1 cellular context compared by ENCODE assay signal in the genomic region with DNA sequence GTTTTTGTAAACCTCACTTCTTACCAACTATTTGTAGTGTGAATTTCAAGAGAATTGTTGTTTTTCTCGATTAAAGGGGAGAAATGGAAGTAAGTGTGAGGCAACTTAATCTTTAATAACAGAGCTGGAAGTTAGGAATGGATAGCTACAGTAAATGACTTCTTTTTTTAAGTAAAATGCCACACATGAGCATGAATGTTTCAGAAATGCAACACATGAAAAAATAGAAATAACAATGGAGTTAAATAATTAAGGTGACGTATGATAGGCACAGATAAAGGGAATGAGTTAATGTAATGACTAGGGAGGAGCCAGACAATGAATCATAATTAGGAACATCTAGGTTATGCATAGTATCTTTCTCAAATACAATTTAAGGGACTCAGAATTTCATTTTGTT.
A peak's percentile ranks its signal among the peaks of the same experiment; 100 is the strongest.
TF ChIP-seq lines count a peak whose summit lies in the region.

No MANE protein-coding gene starts in this region.

TF ChIP-seq in K562, 482 proteins besides CTCF, POLR2A, EP300 and RAD21 (continued from another document):
- TF ChIP-seq, protein P1, sequence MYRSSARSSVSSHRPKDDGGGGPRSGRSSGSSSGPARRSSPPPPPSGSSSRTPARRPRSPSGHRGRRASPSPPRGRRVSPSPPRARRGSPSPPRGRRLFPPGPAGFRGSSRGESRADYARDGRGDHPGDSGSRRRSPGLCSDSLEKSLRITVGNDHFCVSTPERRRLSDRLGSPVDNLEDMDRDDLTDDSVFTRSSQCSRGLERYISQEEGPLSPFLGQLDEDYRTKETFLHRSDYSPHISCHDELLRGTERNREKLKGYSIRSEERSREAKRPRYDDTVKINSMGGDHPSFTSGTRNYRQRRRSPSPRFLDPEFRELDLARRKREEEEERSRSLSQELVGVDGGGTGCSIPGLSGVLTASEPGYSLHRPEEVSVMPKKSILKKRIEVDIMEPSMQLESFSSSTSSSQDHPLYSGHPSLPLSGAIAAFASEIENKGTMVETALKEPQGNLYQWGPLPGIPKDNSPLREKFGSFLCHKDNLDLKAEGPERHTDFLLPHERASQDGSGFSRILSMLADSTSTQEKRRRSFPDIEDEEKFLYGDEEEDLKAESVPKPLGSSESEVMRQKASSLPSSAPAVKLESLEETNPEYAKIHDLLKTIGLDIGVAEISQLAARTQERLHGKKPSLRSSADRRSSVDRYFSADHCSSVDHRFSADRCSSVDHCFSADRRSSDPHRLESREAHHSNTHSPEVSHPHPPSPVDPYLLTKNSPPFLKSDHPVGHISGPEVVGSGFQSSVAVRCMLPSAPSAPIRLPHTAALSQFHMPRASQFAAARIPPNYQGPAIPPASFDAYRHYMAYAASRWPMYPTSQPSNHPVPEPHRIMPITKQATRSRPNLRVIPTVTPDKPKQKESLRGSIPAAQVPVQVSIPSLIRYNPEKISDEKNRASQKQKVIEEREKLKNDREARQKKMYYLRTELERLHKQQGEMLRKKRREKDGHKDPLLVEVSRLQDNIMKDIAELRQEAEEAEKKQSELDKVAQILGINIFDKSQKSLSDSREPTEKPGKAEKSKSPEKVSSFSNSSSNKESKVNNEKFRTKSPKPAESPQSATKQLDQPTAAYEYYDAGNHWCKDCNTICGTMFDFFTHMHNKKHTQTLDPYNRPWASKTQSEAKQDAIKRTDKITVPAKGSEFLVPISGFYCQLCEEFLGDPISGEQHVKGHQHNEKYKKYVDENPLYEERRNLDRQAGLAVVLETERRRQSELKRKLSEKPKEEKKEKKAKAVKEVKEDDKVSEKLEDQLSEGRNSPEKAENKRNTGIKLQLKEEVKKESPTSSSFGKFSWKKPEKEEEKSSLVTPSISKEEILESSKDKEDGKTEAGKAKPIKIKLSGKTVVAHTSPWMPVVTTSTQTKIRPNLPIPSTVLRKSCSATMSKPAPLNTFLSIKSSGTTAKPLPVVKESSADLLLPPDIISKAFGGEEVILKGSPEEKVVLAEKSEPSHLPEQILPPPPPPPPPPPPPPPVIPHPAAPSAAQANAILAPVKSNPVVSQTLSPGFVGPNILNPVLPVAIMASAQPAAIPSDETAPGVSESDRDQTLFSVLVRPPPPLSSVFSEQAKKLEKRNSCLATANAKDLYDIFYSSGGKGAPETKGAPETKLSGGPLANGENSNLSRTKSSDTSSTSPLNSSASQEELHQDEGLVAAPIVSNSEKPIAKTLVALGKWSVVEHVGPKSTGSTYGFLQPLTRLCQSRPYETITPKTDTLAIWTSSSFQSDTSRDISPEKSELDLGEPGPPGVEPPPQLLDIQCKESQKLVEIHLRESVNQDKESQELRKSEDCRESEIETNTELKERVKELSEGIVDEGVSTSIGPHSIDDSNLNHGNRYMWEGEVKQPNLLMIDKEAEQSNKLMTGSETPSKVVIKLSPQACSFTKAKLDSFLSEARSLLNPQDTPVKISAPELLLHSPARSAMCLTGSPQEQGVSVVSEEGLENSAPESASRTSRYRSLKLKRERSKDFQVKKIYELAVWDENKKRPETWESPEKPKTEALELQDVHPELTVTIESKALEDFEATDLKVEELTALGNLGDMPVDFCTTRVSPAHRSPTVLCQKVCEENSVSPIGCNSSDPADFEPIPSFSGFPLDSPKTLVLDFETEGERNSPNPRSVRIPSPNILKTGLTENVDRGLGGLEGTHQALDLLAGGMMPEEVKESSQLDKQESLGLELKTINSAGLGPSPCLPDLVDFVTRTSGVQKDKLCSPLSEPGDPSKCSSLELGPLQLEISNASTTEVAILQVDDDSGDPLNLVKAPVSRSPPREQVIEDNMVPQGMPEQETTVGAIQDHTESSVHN (IDR thresholded peaks at IDR 0.05; ENCODE audit: borderline replicate concordance in 1 of 2, low read depth in 1 of 2) = peak in 1 of 2 experiments; percentile 45; a peak in 1 of 4 replicates
- TF ChIP-seq ZNF143 (CRISPR knock-in tag; IDR thresholded peaks at IDR 0.05) = no peak
- TF ChIP-seq, protein P2, sequence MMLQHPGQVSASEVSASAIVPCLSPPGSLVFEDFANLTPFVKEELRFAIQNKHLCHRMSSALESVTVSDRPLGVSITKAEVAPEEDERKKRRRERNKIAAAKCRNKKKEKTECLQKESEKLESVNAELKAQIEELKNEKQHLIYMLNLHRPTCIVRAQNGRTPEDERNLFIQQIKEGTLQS (IDR thresholded peaks at IDR 0.05) = peak; percentile 64
- TF ChIP-seq, protein P2 (CRISPR knock-in tag; conservative IDR thresholded peaks at IDR 0.05) = no peak
- TF ChIP-seq ZNF140 (CRISPR knock-in tag; IDR thresholded peaks at IDR 0.05) = no peak
- TF ChIP-seq, protein P3, sequence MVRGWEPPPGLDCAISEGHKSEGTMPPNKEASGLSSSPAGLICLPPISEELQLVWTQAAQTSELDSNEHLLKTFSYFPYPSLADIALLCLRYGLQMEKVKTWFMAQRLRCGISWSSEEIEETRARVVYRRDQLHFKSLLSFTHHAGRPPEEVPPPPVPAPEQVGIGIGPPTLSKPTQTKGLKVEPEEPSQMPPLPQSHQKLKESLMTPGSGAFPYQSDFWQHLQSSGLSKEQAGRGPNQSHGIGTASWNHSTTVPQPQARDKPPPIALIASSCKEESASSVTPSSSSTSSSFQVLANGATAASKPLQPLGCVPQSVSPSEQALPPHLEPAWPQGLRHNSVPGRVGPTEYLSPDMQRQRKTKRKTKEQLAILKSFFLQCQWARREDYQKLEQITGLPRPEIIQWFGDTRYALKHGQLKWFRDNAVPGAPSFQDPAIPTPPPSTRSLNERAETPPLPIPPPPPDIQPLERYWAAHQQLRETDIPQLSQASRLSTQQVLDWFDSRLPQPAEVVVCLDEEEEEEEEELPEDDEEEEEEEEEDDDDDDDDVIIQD (CRISPR knock-in tag; IDR thresholded peaks at IDR 0.05) = no peak
- TF ChIP-seq, protein P4, sequence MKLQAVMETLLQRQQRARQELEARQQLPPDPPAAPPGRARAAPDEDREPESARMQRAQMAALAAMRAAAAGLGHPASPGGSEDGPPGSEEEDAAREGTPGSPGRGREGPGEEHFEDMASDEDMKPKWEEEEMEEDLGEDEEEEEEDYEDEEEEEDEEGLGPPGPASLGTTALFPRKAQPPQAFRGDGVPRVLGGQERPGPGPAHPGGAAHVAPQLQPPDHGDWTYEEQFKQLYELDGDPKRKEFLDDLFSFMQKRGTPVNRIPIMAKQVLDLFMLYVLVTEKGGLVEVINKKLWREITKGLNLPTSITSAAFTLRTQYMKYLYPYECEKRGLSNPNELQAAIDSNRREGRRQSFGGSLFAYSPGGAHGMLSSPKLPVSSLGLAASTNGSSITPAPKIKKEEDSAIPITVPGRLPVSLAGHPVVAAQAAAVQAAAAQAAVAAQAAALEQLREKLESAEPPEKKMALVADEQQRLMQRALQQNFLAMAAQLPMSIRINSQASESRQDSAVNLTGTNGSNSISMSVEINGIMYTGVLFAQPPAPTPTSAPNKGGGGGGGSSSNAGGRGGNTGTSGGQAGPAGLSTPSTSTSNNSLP (IDR thresholded peaks at IDR 0.05; ENCODE audit: borderline replicate concordance, low read depth, low read length) = peak; percentile 58; the same call in 1 of the 2 replicates
- TF ChIP-seq FOXK2 (conservative IDR thresholded peaks at IDR 0.05 in 1 of 2, IDR thresholded peaks at IDR 0.05 in 1 of 2; ENCODE audit: low read depth in 2 of 2) = no peak
- TF ChIP-seq RFX1 (IDR thresholded peaks at IDR 0.05) = 0 out of 2 replicates have a peak, but pooled peaks have one; percentile 7
- TF ChIP-seq ARID1B (IDR thresholded peaks at IDR 0.05) = peak; percentile 54
- TF ChIP-seq SOX6 (IDR thresholded peaks at IDR 0.05) = peak; percentile 77
- no peak for TF ChIP-seq MECOM (CRISPR knock-in tag; IDR thresholded peaks at IDR 0.05)
- TF ChIP-seq DPF2 (IDR thresholded peaks at IDR 0.05) = peak; percentile 72
- TF ChIP-seq ATF1 (CRISPR knock-in tag; IDR thresholded peaks at IDR 0.05) = no peak
- peak; percentile 48 for TF ChIP-seq ATF1 (tag; IDR thresholded peaks at IDR 0.05)
- TF ChIP-seq, protein P5, sequence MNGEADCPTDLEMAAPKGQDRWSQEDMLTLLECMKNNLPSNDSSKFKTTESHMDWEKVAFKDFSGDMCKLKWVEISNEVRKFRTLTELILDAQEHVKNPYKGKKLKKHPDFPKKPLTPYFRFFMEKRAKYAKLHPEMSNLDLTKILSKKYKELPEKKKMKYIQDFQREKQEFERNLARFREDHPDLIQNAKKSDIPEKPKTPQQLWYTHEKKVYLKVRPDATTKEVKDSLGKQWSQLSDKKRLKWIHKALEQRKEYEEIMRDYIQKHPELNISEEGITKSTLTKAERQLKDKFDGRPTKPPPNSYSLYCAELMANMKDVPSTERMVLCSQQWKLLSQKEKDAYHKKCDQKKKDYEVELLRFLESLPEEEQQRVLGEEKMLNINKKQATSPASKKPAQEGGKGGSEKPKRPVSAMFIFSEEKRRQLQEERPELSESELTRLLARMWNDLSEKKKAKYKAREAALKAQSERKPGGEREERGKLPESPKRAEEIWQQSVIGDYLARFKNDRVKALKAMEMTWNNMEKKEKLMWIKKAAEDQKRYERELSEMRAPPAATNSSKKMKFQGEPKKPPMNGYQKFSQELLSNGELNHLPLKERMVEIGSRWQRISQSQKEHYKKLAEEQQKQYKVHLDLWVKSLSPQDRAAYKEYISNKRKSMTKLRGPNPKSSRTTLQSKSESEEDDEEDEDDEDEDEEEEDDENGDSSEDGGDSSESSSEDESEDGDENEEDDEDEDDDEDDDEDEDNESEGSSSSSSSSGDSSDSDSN (IDR thresholded peaks at IDR 0.05; ENCODE audit: borderline replicate concordance in 1 of 2, low read depth in 2 of 2, low read length in 2 of 2) = no peak
- TF ChIP-seq, protein P6, sequence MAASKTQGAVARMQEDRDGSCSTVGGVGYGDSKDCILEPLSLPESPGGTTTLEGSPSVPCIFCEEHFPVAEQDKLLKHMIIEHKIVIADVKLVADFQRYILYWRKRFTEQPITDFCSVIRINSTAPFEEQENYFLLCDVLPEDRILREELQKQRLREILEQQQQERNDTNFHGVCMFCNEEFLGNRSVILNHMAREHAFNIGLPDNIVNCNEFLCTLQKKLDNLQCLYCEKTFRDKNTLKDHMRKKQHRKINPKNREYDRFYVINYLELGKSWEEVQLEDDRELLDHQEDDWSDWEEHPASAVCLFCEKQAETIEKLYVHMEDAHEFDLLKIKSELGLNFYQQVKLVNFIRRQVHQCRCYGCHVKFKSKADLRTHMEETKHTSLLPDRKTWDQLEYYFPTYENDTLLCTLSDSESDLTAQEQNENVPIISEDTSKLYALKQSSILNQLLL (CRISPR knock-in tag; IDR thresholded peaks at IDR 0.05; ENCODE audit: borderline replicate concordance) = no peak
- TF ChIP-seq, protein P7, sequence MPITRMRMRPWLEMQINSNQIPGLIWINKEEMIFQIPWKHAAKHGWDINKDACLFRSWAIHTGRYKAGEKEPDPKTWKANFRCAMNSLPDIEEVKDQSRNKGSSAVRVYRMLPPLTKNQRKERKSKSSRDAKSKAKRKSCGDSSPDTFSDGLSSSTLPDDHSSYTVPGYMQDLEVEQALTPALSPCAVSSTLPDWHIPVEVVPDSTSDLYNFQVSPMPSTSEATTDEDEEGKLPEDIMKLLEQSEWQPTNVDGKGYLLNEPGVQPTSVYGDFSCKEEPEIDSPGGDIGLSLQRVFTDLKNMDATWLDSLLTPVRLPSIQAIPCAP (CRISPR knock-in tag; IDR thresholded peaks at IDR 0.05; ENCODE audit: borderline replicate concordance) = no peak
- TF ChIP-seq, protein P8, sequence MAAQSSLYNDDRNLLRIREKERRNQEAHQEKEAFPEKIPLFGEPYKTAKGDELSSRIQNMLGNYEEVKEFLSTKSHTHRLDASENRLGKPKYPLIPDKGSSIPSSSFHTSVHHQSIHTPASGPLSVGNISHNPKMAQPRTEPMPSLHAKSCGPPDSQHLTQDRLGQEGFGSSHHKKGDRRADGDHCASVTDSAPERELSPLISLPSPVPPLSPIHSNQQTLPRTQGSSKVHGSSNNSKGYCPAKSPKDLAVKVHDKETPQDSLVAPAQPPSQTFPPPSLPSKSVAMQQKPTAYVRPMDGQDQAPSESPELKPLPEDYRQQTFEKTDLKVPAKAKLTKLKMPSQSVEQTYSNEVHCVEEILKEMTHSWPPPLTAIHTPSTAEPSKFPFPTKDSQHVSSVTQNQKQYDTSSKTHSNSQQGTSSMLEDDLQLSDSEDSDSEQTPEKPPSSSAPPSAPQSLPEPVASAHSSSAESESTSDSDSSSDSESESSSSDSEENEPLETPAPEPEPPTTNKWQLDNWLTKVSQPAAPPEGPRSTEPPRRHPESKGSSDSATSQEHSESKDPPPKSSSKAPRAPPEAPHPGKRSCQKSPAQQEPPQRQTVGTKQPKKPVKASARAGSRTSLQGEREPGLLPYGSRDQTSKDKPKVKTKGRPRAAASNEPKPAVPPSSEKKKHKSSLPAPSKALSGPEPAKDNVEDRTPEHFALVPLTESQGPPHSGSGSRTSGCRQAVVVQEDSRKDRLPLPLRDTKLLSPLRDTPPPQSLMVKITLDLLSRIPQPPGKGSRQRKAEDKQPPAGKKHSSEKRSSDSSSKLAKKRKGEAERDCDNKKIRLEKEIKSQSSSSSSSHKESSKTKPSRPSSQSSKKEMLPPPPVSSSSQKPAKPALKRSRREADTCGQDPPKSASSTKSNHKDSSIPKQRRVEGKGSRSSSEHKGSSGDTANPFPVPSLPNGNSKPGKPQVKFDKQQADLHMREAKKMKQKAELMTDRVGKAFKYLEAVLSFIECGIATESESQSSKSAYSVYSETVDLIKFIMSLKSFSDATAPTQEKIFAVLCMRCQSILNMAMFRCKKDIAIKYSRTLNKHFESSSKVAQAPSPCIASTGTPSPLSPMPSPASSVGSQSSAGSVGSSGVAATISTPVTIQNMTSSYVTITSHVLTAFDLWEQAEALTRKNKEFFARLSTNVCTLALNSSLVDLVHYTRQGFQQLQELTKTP (IDR thresholded peaks at IDR 0.05; ENCODE audit: low read depth in 1 of 2, partially characterized antibody in 2 of 2) = no peak
- TF ChIP-seq, protein P9, sequence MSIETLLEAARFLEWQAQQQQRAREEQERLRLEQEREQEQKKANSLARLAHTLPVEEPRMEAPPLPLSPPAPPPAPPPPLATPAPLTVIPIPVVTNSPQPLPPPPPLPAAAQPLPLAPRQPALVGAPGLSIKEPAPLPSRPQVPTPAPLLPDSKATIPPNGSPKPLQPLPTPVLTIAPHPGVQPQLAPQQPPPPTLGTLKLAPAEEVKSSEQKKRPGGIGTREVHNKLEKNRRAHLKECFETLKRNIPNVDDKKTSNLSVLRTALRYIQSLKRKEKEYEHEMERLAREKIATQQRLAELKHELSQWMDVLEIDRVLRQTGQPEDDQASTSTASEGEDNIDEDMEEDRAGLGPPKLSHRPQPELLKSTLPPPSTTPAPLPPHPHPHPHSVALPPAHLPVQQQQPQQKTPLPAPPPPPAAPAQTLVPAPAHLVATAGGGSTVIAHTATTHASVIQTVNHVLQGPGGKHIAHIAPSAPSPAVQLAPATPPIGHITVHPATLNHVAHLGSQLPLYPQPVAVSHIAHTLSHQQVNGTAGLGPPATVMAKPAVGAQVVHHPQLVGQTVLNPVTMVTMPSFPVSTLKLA (conservative IDR thresholded peaks at IDR 0.05) = 0 out of 4 replicates have a peak, but pooled peaks of 1 of the 2 experiments have one; percentile 37
- no peak for TF ChIP-seq TAF7 (tag; IDR thresholded peaks at IDR 0.05)
- TF ChIP-seq KDM1A (IDR thresholded peaks at IDR 0.05) = no peak
- peak; percentile 70 for TF ChIP-seq SMARCA4 (IDR thresholded peaks at IDR 0.05)
- TF ChIP-seq MEIS2 (IDR thresholded peaks at IDR 0.05; ENCODE audit: partially characterized antibody) = peak; percentile 48
- 0 out of 2 replicates have a peak, but pooled peaks have one; percentile 21 for TF ChIP-seq JUND (IDR thresholded peaks at IDR 0.05; ENCODE audit: borderline replicate concordance, low read depth, low read length)
- TF ChIP-seq JUND (tag; IDR thresholded peaks at IDR 0.05; ENCODE audit: borderline replicate concordance, low read depth, low read length) = peak; percentile 45; the same call in 1 of the 3 replicates
- 0 out of 2 replicates have a peak, but pooled peaks have one; percentile 12 for TF ChIP-seq ZNF444 (CRISPR knock-in tag; IDR thresholded peaks at IDR 0.05)
